1 cellular context compared by ENCODE assay signal in the genomic region with DNA sequence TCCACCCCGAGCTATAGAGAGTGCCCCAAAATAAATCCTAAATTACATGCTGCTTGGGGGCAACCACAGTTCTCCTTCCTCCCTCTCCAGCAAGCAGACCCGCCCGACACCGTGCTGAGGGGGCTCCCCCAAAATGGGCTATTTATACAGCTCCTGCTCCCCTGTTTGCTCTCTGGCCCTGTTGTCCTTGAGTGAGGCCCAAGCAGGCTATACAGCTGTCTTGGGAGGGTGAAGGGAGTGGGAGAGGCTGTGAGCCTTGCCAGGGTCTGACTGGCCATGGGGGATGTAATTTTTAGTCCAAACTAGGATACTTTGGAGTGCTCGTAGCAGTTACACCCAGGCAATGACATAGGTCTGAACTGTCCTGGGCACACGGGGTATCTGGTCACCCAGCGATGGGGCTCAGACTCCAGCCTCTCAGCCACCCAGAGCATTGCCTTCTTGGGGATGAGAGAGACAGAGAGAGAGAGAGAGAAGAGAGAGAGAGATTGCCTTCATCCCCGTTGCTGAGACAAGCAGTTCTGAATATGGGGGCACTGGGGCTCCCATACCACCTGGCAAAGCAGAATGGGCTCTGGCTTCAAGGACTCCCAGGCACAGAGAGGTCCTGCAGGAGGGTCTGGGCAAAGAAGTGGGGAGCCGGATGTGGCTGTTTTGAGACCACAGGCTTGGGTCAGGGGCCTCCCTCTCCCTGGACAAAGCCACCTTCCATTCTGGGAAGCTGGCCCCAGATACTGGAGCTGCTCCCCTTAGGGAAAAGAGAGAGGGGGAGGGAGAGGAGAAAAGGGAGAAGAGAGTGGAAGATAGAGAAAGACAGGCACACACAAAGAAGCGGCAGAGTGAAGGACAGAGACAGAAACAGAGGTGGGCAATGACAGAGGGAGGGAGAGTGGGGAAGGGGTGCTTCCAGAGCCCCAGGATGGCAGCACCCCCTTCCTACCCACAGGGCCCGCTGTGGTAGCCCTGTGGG.
TF ChIP-seq lines count a peak whose summit lies in the region.

No MANE protein-coding gene starts in this region.

TF ChIP-seq in IMR-90, 13 proteins besides CTCF, POLR2A, EP300 and RAD21 (continued from another document):
- TF ChIP-seq CEBPB (IDR thresholded peaks at IDR 0.05; ENCODE audit: low read depth, low read length) (no peak), CHD1 (IDR thresholded peaks at IDR 0.05; ENCODE audit: low read depth, low read length) (no peak), NFE2L2 (IDR thresholded peaks at IDR 0.05; ENCODE audit: low read depth, low read length) (no peak), RFX5 (IDR thresholded peaks at IDR 0.05; ENCODE audit: low read depth, low read length) (no peak)
- TF ChIP-seq, protein P1, sequence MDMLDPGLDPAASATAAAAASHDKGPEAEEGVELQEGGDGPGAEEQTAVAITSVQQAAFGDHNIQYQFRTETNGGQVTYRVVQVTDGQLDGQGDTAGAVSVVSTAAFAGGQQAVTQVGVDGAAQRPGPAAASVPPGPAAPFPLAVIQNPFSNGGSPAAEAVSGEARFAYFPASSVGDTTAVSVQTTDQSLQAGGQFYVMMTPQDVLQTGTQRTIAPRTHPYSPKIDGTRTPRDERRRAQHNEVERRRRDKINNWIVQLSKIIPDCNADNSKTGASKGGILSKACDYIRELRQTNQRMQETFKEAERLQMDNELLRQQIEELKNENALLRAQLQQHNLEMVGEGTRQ (IDR thresholded peaks at IDR 0.05; ENCODE audit: low read depth, low read length) = no peak
